8 cellular contexts compared by ENCODE assay signal in the genomic region with DNA sequence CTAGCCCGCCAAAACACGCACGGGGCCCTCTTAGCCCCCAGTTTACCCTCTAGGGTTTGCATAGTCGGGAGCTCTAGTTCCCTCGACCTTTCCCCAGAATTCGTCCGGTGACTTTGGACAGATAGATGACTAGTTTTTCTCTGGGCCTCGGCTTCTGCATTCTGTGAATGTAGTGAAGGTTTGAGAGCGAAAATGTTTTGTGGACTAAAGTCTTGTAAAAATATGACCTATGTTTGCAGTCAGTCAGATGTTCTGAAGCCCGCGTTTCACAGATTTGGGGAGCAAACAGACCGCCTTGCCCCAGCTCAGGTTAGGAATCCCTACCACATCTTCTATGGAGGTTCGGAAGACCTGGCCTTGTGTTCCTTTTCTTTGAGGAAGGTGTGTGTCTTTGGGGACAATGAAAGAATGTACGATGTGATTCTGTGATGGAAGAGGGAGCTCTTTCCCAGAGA. TPM values are rescaled to one million over a fixed set of nuclear protein-coding genes. Genes with fewer than 3 reads are reported as not detected.
DNase-seq lines count a peak whose midpoint lies in the region; TF ChIP-seq lines count a peak whose summit lies in the region.

No MANE protein-coding gene starts in this region.

- intact Hi-C loops in activated T-helper 2 cell treated with anti-CD3 and anti-CD28 coated beads, Interferon-gamma antibody, Interleukin-2, Interleukin-4, amounts not matched to agents 10 μg/mL and 5 μg/mL and 100 μg/mL, durations not matched to agents 14 hours and 24 hours and 36 hours (cut with micrococcal nuclease) = loop anchor here (1.0 to 2.0 kb wide), 3 partner anchors 36 to 57 kb away; a partner anchor contains a TSS

- TF ChIP-seq POLR2A in suprapubic skin (IDR thresholded peaks at IDR 0.05) = no peak

- H3K27ac Mint-ChIP-seq in T-helper 1 cell treated with Interleukin-12 subunit alpha and Interleukin-12 subunit beta and Interleukin-4 antibody, amounts not matched to agents 30 μg/mL and 1 μg/mL, for 36 hours = peak overlapping the region; percentile 97
- H3K27ac Mint-ChIP-seq in activated T-helper 2 cell treated with anti-CD3 and anti-CD28 coated beads, Interferon-gamma antibody, Interleukin-2, Interleukin-4, amounts not matched to agents 10 μg/mL and 5 μg/mL and 100 μg/mL, durations not matched to agents 14 hours and 24 hours and 36 hours = peak overlapping the region; percentile 97
- H3K27ac Mint-ChIP-seq in immature natural killer cell = peak overlapping the region; percentile 95 to 99 (median 98)

- no peak for TF ChIP-seq EP300 in suprapubic skin (IDR thresholded peaks at IDR 0.05)

- H3K36me3 Mint-ChIP-seq in T-helper 1 cell treated with Interleukin-12 subunit alpha and Interleukin-12 subunit beta and Interleukin-4 antibody, amounts not matched to agents 30 μg/mL and 1 μg/mL, for 36 hours (ENCODE audit: low read depth) = peaks cover 11% of the 10 kb centered on the region
- peaks cover 49% of the 10 kb centered on the region for H3K36me3 Mint-ChIP-seq in activated T-helper 2 cell treated with anti-CD3 and anti-CD28 coated beads, Interferon-gamma antibody, Interleukin-2, Interleukin-4, amounts not matched to agents 10 μg/mL and 5 μg/mL and 100 μg/mL, durations not matched to agents 14 hours and 24 hours and 36 hours (ENCODE audit: low read depth)
- H3K36me3 Mint-ChIP-seq in immature natural killer cell = peaks cover 0 to 2% (median 0%) of the 10 kb centered on the region in 3 donors

- H3K4me1 Mint-ChIP-seq in T-helper 1 cell treated with Interleukin-12 subunit alpha and Interleukin-12 subunit beta and Interleukin-4 antibody, amounts not matched to agents 30 μg/mL and 1 μg/mL, for 36 hours (ENCODE audit: low read depth) = peaks cover 40% of the 10 kb centered on the region
- peaks cover 36% of the 10 kb centered on the region for H3K4me1 Mint-ChIP-seq in activated T-helper 2 cell treated with anti-CD3 and anti-CD28 coated beads, Interferon-gamma antibody, Interleukin-2, Interleukin-4, amounts not matched to agents 10 μg/mL and 5 μg/mL and 100 μg/mL, durations not matched to agents 14 hours and 24 hours and 36 hours (ENCODE audit: low read depth)
- peaks cover 44 to 63% of the 10 kb centered on the region in 2 donors for H3K4me1 Mint-ChIP-seq in immature natural killer cell

- 1% methylated on average over 10 of the region's 14 CpGs for WGBS in suprapubic skin

- H3K27me3 ChIP-seq in suprapubic skin = no peaks in the 10 kb centered on the region

- H3K4me3 Mint-ChIP-seq in T-helper 1 cell treated with Interleukin-12 subunit alpha and Interleukin-12 subunit beta and Interleukin-4 antibody, amounts not matched to agents 30 μg/mL and 1 μg/mL, for 36 hours = peak overlapping the region; percentile 97
- H3K4me3 Mint-ChIP-seq in activated T-helper 2 cell treated with anti-CD3 and anti-CD28 coated beads, Interferon-gamma antibody, Interleukin-2, Interleukin-4, amounts not matched to agents 10 μg/mL and 5 μg/mL and 100 μg/mL, durations not matched to agents 14 hours and 24 hours and 36 hours (ENCODE audit: low read depth) = peak overlapping the region; percentile 99
- peak overlapping the region; percentile 96 to 98 (median 97) for H3K4me3 Mint-ChIP-seq in immature natural killer cell

- no peak for TF ChIP-seq CTCF in suprapubic skin (IDR thresholded peaks at IDR 0.05)

- no peaks in the 10 kb centered on the region for H3K9me3 ChIP-seq in suprapubic skin

- H3K27me3 Mint-ChIP-seq in T-helper 1 cell treated with Interleukin-12 subunit alpha and Interleukin-12 subunit beta and Interleukin-4 antibody, amounts not matched to agents 30 μg/mL and 1 μg/mL, for 36 hours (ENCODE audit: low read depth) = no peaks in the 10 kb centered on the region
- no peaks in the 10 kb centered on the region for H3K27me3 Mint-ChIP-seq in activated T-helper 2 cell treated with anti-CD3 and anti-CD28 coated beads, Interferon-gamma antibody, Interleukin-2, Interleukin-4, amounts not matched to agents 10 μg/mL and 5 μg/mL and 100 μg/mL, durations not matched to agents 14 hours and 24 hours and 36 hours (ENCODE audit: low read depth)
- peaks cover 0 to 6% (median 3%) of the 10 kb centered on the region in 3 donors for H3K27me3 Mint-ChIP-seq in immature natural killer cell (ENCODE audit: low read depth in 3 of 3)

- H3K9me3 Mint-ChIP-seq in T-helper 1 cell treated with Interleukin-12 subunit alpha and Interleukin-12 subunit beta and Interleukin-4 antibody, amounts not matched to agents 30 μg/mL and 1 μg/mL, for 36 hours = no peaks in the 10 kb centered on the region
- no peaks in the 10 kb centered on the region for H3K9me3 Mint-ChIP-seq in activated T-helper 2 cell treated with anti-CD3 and anti-CD28 coated beads, Interferon-gamma antibody, Interleukin-2, Interleukin-4, amounts not matched to agents 10 μg/mL and 5 μg/mL and 100 μg/mL, durations not matched to agents 14 hours and 24 hours and 36 hours
- H3K9me3 Mint-ChIP-seq in immature natural killer cell = no peaks in the 10 kb centered on the region

- peaks cover 57% of the 10 kb centered on the region for H3K4me1 ChIP-seq in suprapubic skin

- peak overlapping the region; percentile 98 for H3K27ac ChIP-seq in suprapubic skin

- DNase-seq in T-helper 1 cell = no peak
- DNase-seq in activated T-helper 2 cell treated with anti-CD3 and anti-CD28 coated beads, Interferon-gamma antibody, Interleukin-2, Interleukin-4, amounts not matched to agents 10 μg/mL and 5 μg/mL and 100 μg/mL, durations not matched to agents 14 hours and 24 hours and 36 hours (ENCODE audit: low spot score) = no peak
- DNase-seq in immature natural killer cell = no peak
- DNase-seq in suprapubic skin (ENCODE audit: low spot score in 2 of 2) = no peak
- no peak for DNase-seq in AG20443 (ENCODE audit: low spot score)
- DNase-seq in RKO (ENCODE audit: low spot score) = no peak
- no peak for DNase-seq in COR-L47 (lab: John Stamatoyannopoulos, UW)

- peaks cover 2% of the 10 kb centered on the region for H3K36me3 ChIP-seq in suprapubic skin

- peak overlapping the region; percentile 87 for H3K4me3 ChIP-seq in suprapubic skin

RNA-seq across cellular contexts. Expression of a gene that starts 0.4 kb away (rescaled TPM):
- 262 and 275 TPM in 2 replicates for total RNA-seq in activated T-helper 2 cell treated with anti-CD3 and anti-CD28 coated beads, Interferon-gamma antibody, Interleukin-2, Interleukin-4, amounts not matched to agents 10 μg/mL and 5 μg/mL and 100 μg/mL, durations not matched to agents 14 hours and 24 hours and 36 hours
- 100 to 1,000 TPM; 222 to 278 (median 252) TPM for polyA plus RNA-seq in immature natural killer cell
- 100 to 1,000 TPM; 182 to 399 (median 283) TPM for total RNA-seq in suprapubic skin

RNA-seq across cellular contexts. Expression of a gene that starts 0.5 kb away (rescaled TPM):
- total RNA-seq in activated T-helper 2 cell treated with anti-CD3 and anti-CD28 coated beads, Interferon-gamma antibody, Interleukin-2, Interleukin-4, amounts not matched to agents 10 μg/mL and 5 μg/mL and 100 μg/mL, durations not matched to agents 14 hours and 24 hours and 36 hours = 70.1 and 70.6 TPM in 2 replicates
- 10 to 100 TPM; 44.2 to 71.6 (median 65.4) TPM for polyA plus RNA-seq in immature natural killer cell
- 10 to 100 TPM; 69.8 to 87.6 (median 84.7) TPM for total RNA-seq in suprapubic skin

RNA-seq across cellular contexts. Expression of a gene that starts 36.7 kb away (rescaled TPM):
- total RNA-seq in activated T-helper 2 cell treated with anti-CD3 and anti-CD28 coated beads, Interferon-gamma antibody, Interleukin-2, Interleukin-4, amounts not matched to agents 10 μg/mL and 5 μg/mL and 100 μg/mL, durations not matched to agents 14 hours and 24 hours and 36 hours = 37.2 and 37.6 TPM in 2 replicates
- 10 to 100 TPM in 1 of 3 donors, 1 to 10 TPM in 2; 3.4 to 16.3 (median 7.4) TPM for polyA plus RNA-seq in immature natural killer cell
- 10 to 100 TPM; 21.3 to 27.5 (median 24.3) TPM for total RNA-seq in suprapubic skin

RNA-seq across cellular contexts. Expression of a gene that starts 56.3 kb away (rescaled TPM):
- total RNA-seq in activated T-helper 2 cell treated with anti-CD3 and anti-CD28 coated beads, Interferon-gamma antibody, Interleukin-2, Interleukin-4, amounts not matched to agents 10 μg/mL and 5 μg/mL and 100 μg/mL, durations not matched to agents 14 hours and 24 hours and 36 hours = 48.0 and 49.0 TPM in 2 replicates
- polyA plus RNA-seq in immature natural killer cell = under 1 TPM in 2 of 3 donors, not detected in 1; 0.51 to 0.90 TPM
- total RNA-seq in suprapubic skin = 1 to 10 TPM; 1.1 to 6.1 (median 2.1) TPM
